9 cellular contexts compared by ENCODE assay signal in the genomic region with DNA sequence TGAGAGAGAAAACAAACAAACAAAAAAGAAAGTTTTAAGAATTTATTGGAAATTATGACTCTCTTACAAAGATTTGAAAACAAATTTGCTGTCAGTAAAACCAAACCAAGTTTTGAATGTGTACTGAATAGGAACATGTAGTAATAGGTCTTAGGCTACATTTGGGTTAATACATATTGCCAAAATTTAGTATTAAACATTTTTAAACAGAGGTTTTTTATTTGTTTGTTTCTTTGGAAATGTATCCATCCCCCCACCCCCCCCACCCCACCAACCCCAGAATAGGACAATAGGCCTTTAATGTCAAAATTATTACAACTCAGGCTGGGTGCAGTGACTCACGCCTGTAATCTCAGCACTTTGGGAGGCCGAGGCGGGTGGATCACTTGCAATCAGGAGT. TPM values are rescaled to one million over a fixed set of nuclear protein-coding genes. Genes with fewer than 3 reads are reported as not detected.
"Had no signal": no experiment of that assay in that cellular context is flagged by ENCODE, and none has a peak within 500 bp of the region (broad histone marks: within the 10 kb centered on the region; RNA-seq: fewer than 3 reads in every experiment).

No MANE protein-coding gene starts in this region.

- H3K4me3 ChIP-seq: GM12878 had no signal

- FAIRE-seq: G401.6, GM12878, GM12891, GM12892, GM18507, GM19239 had no signal

- DNase-seq: GDM1, GF-D8 had no signal

- ATAC-seq: GM12878 had no signal

RNA-seq across cellular contexts. Expression of gene C6orf118, which starts 2.5 kb away (rescaled TPM):
- total RNA-seq: G401, GM12878 had no signal
- polyA plus RNA-seq: GM12878 had no signal
